In genomic region chr14:30440986-30441385, GRCh38 we compare ENCODE assay signal across 16 cellular contexts.
"Had no signal": no experiment of that assay in that cellular context is flagged by ENCODE, and none has a peak within 500 bp of the region (broad histone marks: within the 10 kb centered on the region; RNA-seq: fewer than 3 reads in every experiment).

No MANE protein-coding gene starts in this region.

- H3K4me1 ChIP-seq: esophagus muscularis mucosa, tibial nerve, vagina had no signal

- DNase-seq: activated CD4-positive, CD25-positive, alpha-beta regulatory T cell treated with anti-CD3 and anti-CD28 coated beads, Interleukin-2, amount 50 U/mL, for 72 hours; activated naive CD4-positive, alpha-beta T cell treated with anti-CD3 and anti-CD28 coated beads for 36 hours; activated T-cell treated with anti-CD3 and anti-CD28 coated beads for 4 hours; head of caudate nucleus; kidney glomerular epithelial cell; left ventricle myocardium superior; mesendoderm; nephron progenitor cell; occipital lobe; stimulated activated CD4-positive, alpha-beta T cell treated with anti-CD3 and anti-CD28 coated beads, Interleukin-2, amount 100 ng/mL, for 48 hours; T1000 had no signal

- H3K36me3 ChIP-seq: esophagus muscularis mucosa, tibial nerve, vagina had no signal

- H3K4me3 ChIP-seq: coronary artery, esophagus muscularis mucosa, tibial nerve, vagina had no signal

- H3K9me3 ChIP-seq: esophagus muscularis mucosa, tibial nerve, vagina had no signal

- ATAC-seq: left ventricle myocardium superior; stimulated activated memory B cell treated with anti-CD40 and anti-IgM and Interleukin-4, amounts not matched to agents 10 μg/mL and 1 μg/mL and 100 μg/mL, for 72 hours had no signal
